19 cellular contexts compared by ENCODE assay signal in the genomic region with DNA sequence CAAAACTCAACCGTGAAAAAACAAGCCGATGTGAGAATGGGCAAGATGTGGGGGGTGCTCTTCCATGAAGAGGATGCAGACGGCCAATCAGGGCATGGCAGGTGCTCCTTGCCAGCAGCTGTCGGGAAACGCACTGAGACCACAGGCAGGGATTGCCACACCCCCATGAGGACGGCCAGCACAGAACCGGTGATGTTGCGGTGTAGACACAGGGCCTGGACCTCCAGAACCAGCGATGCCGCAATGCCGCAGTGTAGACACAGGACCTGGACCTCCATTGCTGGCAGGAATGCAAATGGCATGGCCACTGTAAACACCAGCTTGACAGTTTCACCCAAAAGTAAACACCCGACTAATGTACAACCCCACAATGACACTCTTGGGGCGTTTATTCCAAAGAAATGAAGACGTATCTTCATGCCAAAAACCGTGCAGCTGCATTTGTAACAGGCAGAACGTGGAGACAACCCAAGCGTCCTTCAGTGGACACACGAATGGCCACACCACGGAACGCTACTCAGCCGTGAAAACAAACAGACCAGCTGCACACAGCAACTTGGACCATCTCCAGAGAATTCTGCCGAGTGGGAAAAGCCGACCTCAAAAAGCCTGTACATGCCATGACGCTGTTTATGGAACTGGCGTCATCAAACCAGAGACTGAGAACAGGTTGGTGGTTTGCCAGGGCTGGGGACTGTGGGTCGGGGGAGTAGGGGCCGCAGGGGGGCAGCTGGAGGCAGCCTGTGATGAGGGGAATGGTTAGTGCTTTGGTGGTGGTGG.
DNase-seq lines count a peak whose midpoint lies in the region; ATAC-seq and TF ChIP-seq lines count a peak whose summit lies in the region.
"Had no signal": no experiment of that assay in that cellular context is flagged by ENCODE, and none has a peak within 500 bp of the region (broad histone marks: within the 10 kb centered on the region; RNA-seq: fewer than 3 reads in every experiment).

No MANE protein-coding gene starts in this region.

- no peaks in the 10 kb centered on the region for H3K9me3 ChIP-seq in fibroblast of lung (ENCODE audit: control insufficient read depth, insufficient read depth, low read depth, low read length)
- H3K9me3 ChIP-seq in skeletal muscle satellite cell (replicated peaks; ENCODE audit: low read length), result no peaks in the 10 kb centered on the region
- H3K9me3 ChIP-seq: breast epithelium, SK-N-SH had no signal

- intact Hi-C loops in left colon (cut with DNase I, micrococcal nuclease), result no loop called here

- H3K27me3 ChIP-seq in fibroblast of lung (ENCODE audit: control insufficient read depth, insufficient read depth, low read length) (no peaks in the 10 kb centered on the region), skeletal muscle satellite cell (ENCODE audit: control insufficient read depth, insufficient read depth, low read length) (peaks cover 43% of the 10 kb centered on the region)
- H3K27me3 ChIP-seq: breast epithelium had no signal

- no peaks in the 10 kb centered on the region for H3K36me3 ChIP-seq in fibroblast of lung (ENCODE audit: control insufficient read depth, insufficient read depth, low read length)
- no peaks in the 10 kb centered on the region for H3K36me3 ChIP-seq in skeletal muscle satellite cell (ENCODE audit: insufficient read depth, low read length)
- H3K36me3 ChIP-seq: breast epithelium had no signal

- H3K4me3 ChIP-seq in fibroblast of lung (replicated peaks in 1 of 4; ENCODE audit: control extremely low read depth in 1 of 4, insufficient read depth in 1 of 4, low read depth in 3 of 4, low read length in 4 of 4) (no peak overlapping the region), skeletal muscle satellite cell (ENCODE audit: low read length) (no peak overlapping the region)
- H3K4me3 ChIP-seq: breast epithelium, K562 had no signal

- TF ChIP-seq CTCF in fibroblast of lung (conservative IDR thresholded peaks at IDR 0.05 in 1 of 2, IDR thresholded peaks at IDR 0.05 in 1 of 2; ENCODE audit: low read depth in 1 of 2, low read length in 2 of 2), result no peak

- no peak overlapping the region for H3K9ac ChIP-seq in fibroblast of lung (ENCODE audit: insufficient read depth, low read length)
- H3K9ac ChIP-seq in skeletal muscle satellite cell (ENCODE audit: low read depth, low read length), result no peak overlapping the region
- H3K9ac ChIP-seq: SK-N-SH had no signal

- peak; percentile 9 for DNase-seq in NCI-H2029 (lab: John Stamatoyannopoulos, UW)
- no peak for DNase-seq in NCI-H2029 treated with DMSO at 0.1 percent for 48 hours (lab: John Stamatoyannopoulos, UW)
- DNase-seq in SHP77 (lab: John Stamatoyannopoulos, UW), result peak; percentile 73 to 82
- peak; percentile 51 to 85 for DNase-seq in fibroblast of lung (ENCODE audit: low read depth in 2 of 2)
- no peak for DNase-seq in NCI-H187 (lab: John Stamatoyannopoulos, UW)
- no peak for DNase-seq in left colon
- no peak for DNase-seq in stimulated activated CD4-positive, alpha-beta T cell treated with anti-CD3 and anti-CD28 coated beads, Interleukin-1b, Interleukin-23, amount 100 ng/mL, for 48 hours
- DNase-seq: activated CD4-positive, alpha-beta T cell treated with anti-CD3 and anti-CD28 coated beads for 4 hours; activated naive CD4-positive, alpha-beta T cell treated with anti-CD3 and anti-CD28 coated beads for 36 hours; CD4-positive, CD25-positive, alpha-beta regulatory T cell; EL; NCI-H1436; SK-N-SH; stimulated activated CD4-positive, alpha-beta T cell treated with anti-CD3 and anti-CD28 coated beads, Interleukin-12 subunit alpha, Interleukin-12 subunit beta, amount 100 ng/mL, for 4 hours; stimulated activated naive B cell treated with anti-CD40 and anti-IgM and Interleukin-4, amounts not matched to agents 10 μg/mL and 1 μg/mL and 100 μg/mL, for 72 hours had no signal

- H4K20me1 ChIP-seq in fibroblast of lung (ENCODE audit: control insufficient read depth, extremely low read depth, insufficient read depth, low read length), result no peaks in the 10 kb centered on the region

- H2AFZ ChIP-seq in fibroblast of lung (ENCODE audit: low read length), result no peak overlapping the region

- no peak overlapping the region for H3K4me2 ChIP-seq in fibroblast of lung (ENCODE audit: extremely low read depth, insufficient read depth, low read length)
- H3K4me2 ChIP-seq in skeletal muscle satellite cell (ENCODE audit: low read length), result peak overlapping the region; percentile 16
- H3K4me2 ChIP-seq: SK-N-SH had no signal

- ATAC-seq in left colon, result no peak
- ATAC-seq: K562; stimulated activated naive B cell treated with anti-CD40 and anti-IgM and Interleukin-4, amounts not matched to agents 10 μg/mL and 1 μg/mL and 100 μg/mL, for 72 hours had no signal

- no peaks in the 10 kb centered on the region for H3K79me2 ChIP-seq in fibroblast of lung (ENCODE audit: control insufficient read depth, insufficient read depth, low read length)

- no peak overlapping the region for H3K27ac ChIP-seq in fibroblast of lung (ENCODE audit: insufficient read depth, low read length)
- H3K27ac ChIP-seq: breast epithelium, HL-60 had no signal

- peaks cover 4% of the 10 kb centered on the region for H3K4me1 ChIP-seq in fibroblast of lung (ENCODE audit: control insufficient read depth, extremely low read depth, insufficient read depth, low read length)
- peaks cover 24% of the 10 kb centered on the region for H3K4me1 ChIP-seq in skeletal muscle satellite cell (ENCODE audit: control insufficient read depth, insufficient read depth, low read length)
- H3K4me1 ChIP-seq: breast epithelium had no signal

Comparison
In these comparisons a context has a peak if more than half of its experiments do, and no peak if none do; other contexts are left out.
1. DNase-seq: peak in NCI-H2029 (single experiment), SHP77 (2 of 2) and fibroblast of lung (2 of 2); none in NCI-H2029 treated with DMSO at 0.1 percent for 48 hours (single experiment), NCI-H187 (0 of 2), left colon (0 of 2) and stimulated activated CD4-positive, alpha-beta T cell treated with anti-CD3 and anti-CD28 coated beads, Interleukin-1b, Interleukin-23, amount 100 ng/mL, for 48 hours (single experiment).